Comparison of ENCODE assay signal across 9 cellular contexts in the genomic region with DNA sequence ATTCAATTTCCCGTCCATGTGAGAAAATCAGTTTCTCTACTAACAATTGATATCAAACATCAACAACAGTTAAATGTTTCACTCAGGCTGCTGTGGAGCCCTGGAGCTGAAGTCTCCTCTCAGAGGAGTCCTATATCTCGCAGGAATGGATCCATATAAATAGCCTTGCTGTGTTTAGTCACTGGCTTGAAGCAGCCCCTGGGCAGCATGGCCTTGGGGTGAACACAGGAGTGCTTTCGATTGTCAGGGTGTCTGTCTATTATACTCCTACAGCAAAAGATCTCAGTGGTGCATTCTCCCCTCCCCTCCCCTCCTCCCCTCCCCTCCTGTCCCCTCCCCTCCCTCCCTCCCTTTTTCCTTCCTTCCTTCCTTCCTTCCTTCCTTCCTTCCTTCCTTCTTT.
"Had no signal": no experiment of that assay in that cellular context is flagged by ENCODE, and none has a peak within 500 bp of the region (broad histone marks: within the 10 kb centered on the region; RNA-seq: fewer than 3 reads in every experiment).

No MANE protein-coding gene starts in this region.

- H3K9me3 ChIP-seq: HAP-1 had no signal

- H2AFZ ChIP-seq: GM23338 had no signal

- DNase-seq: H7, HFFc6, IMR-90, KG1 had no signal

- H3K4me2 ChIP-seq: GM23338 had no signal

- H3K4me1 Mint-ChIP-seq: GM23338 had no signal

- H3K4me3 ChIP-seq: GM23338, HAP-1, K562 had no signal

- FAIRE-seq: K562 had no signal

- H3K27ac Mint-ChIP-seq: GM23338, HFFc6 had no signal

- H3K27ac ChIP-seq: HL-60 had no signal

- ATAC-seq: GM23338, HCT116, K562 had no signal

- H3K4me1 ChIP-seq: HAP-1 had no signal

- H3K4me3 Mint-ChIP-seq: GM23338, HFFc6 had no signal

- H3K9me3 Mint-ChIP-seq: GM23338 had no signal

- H3K36me3 ChIP-seq: HAP-1 had no signal
